Comparison of ENCODE assay signal across 25 cellular contexts in genomic region chr10:70952921-70953320, GRCh38.
"Had no signal": no experiment of that assay in that cellular context is flagged by ENCODE, and none has a peak within 500 bp of the region (broad histone marks: within the 10 kb centered on the region; RNA-seq: fewer than 3 reads in every experiment).

No MANE protein-coding gene starts in this region.

- H3K4me1 ChIP-seq: colonic mucosa, esophagus squamous epithelium, gastrocnemius medialis, heart right ventricle, left lung, lower lobe of right lung had no signal

- DNase-seq: colonic mucosa; cortex of kidney; effector CD8-positive, alpha-beta T cell; effector memory CD8-positive, alpha-beta T cell; endodermal cell; erythroblast; esophagus squamous epithelium; foreskin fibroblast; foreskin melanocyte; glutamatergic neuron; head of caudate nucleus; heart right ventricle; hippocampal formation; left cardiac atrium; left ventricle myocardium superior; lower lobe of right lung; mesenchymal stem cell; naive B cell had no signal

- FAIRE-seq: endometrium, islet of Langerhans, keratinocyte had no signal

- H3K27ac ChIP-seq: colonic mucosa, epithelial cell of prostate, esophagus squamous epithelium, gastrocnemius medialis, heart right ventricle, left lung, lower lobe of right lung had no signal

- H3K36me3 ChIP-seq: colonic mucosa, esophagus squamous epithelium, gastrocnemius medialis, heart right ventricle, left lung, lower lobe of right lung had no signal

- H3K9me3 ChIP-seq: colonic mucosa, esophagus squamous epithelium, gastrocnemius medialis, heart right ventricle, left lung, lower lobe of right lung, mucosa of descending colon had no signal

- H3K4me3 ChIP-seq: colonic mucosa, esophagus squamous epithelium, gastrocnemius medialis, heart right ventricle, left lung, lower lobe of right lung, mucosa of descending colon had no signal

- H3K27me3 ChIP-seq: colonic mucosa, gastrocnemius medialis had no signal
